In the genomic region with DNA sequence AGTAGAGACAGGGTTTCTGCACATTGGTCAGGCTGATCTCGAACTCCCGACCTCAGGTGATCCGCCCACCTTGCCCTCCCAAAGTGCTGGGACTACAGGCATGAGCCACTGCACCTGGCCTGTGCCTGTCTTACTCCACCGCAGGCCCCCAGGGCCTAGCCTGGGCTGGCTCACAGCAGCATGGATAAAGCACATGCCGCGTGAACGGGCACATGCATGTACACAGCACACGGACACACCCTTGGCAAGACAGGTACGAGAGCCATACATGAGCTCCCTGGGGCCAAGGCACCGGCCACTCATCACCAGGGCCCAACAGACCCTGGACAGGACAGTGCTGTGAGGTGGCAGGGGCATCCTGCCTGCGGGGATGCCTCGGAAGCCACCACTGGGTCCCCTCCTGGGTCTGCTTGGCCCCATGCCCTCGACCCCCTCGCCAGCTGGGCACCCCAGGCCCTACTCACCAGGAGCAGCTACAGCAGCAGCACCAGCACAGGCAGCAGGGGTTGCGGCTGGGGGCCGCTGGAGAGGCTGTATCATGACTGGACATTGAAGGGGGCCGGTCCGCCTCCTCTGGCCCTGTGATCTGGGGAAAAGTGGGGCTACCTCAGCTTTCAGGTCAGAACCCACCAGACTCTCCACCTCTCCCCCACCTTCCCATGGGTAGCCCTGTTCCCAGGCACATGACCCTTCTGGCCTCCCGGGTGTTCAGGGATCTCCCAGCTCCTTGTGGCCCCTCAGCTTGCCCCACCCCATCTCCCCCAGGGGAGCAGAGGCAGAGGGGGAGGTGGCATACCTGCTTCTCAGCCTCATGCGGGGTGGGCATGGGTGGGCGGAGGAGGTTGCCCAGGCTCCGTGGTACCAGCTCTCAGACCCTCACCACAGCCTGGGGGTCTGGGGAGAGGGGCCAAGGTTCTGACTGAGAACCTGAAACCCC, we compare ENCODE assay signal across 16 cellular contexts. TPM values are rescaled to one million over a fixed set of nuclear protein-coding genes. Genes with fewer than 3 reads are reported as not detected.
DNase-seq lines count a peak whose midpoint lies in the region; ATAC-seq and TF ChIP-seq lines count a peak whose summit lies in the region.
"Had no signal": no experiment of that assay in that cellular context is flagged by ENCODE, and none has a peak within 500 bp of the region (broad histone marks: within the 10 kb centered on the region; RNA-seq: fewer than 3 reads in every experiment).

No MANE protein-coding gene starts in this region.

- POLR2A ChIA-PET in activated CD4-positive, alpha-beta T cell treated with anti-CD3 and anti-CD28 coated beads, Interleukin-2, amount 10 ng/mL, durations not matched to agents 7 days and 5 days (lab: Charles Lee) = no interaction called here

- H3K36me3 ChIP-seq in duodenal mucosa (ENCODE audit: control insufficient read depth in 1 of 2, insufficient read depth in 2 of 2, low read length in 2 of 2) (peaks cover 0 to 10% of the 10 kb centered on the region in 2 donors), SJCRH30 (no peaks in the 10 kb centered on the region)

- no peak overlapping the region for H3K27ac ChIP-seq in duodenal mucosa (ENCODE audit: low read depth, low read length)
- H3K27ac ChIP-seq in SJCRH30 = no peak overlapping the region
- H3K27ac ChIP-seq: SK-N-MC had no signal

- H3K9ac ChIP-seq in duodenal mucosa (ENCODE audit: low read depth in 1 of 2, low read length in 2 of 2) = peak overlapping the region; percentile 14 to 25

- H3K36me3 Mint-ChIP-seq in activated CD4-positive, alpha-beta T cell treated with anti-CD3 and anti-CD28 coated beads, Interleukin-2, amount 10 ng/mL, durations not matched to agents 7 days and 5 days (ENCODE audit: low read depth) = peaks cover 44% of the 10 kb centered on the region
- peaks cover 37% of the 10 kb centered on the region for H3K36me3 Mint-ChIP-seq in stimulated activated memory B cell treated with anti-CD40 and anti-IgM and Interleukin-4, amounts not matched to agents 10 μg/mL and 1 μg/mL and 100 μg/mL, for 72 hours
- H3K36me3 Mint-ChIP-seq: activated naive CD4-positive, alpha-beta T cell treated with anti-CD3 and anti-CD28 coated beads, Interleukin-2, amount 50 U/mL, for 24 hours; type B pancreatic cell had no signal

- peak overlapping the region; percentile 79 for H3K4me3 ChIP-seq in NB4 (ENCODE audit: low read depth, low read length)
- H3K4me3 ChIP-seq in duodenal mucosa (ENCODE audit: low read depth in 1 of 2, low read length in 2 of 2) = peak overlapping the region in 1 of 2 donors; percentile 40
- no peak overlapping the region for H3K4me3 ChIP-seq in foreskin fibroblast (ENCODE audit: low read depth in 1 of 2, low read length in 2 of 2)
- no peak overlapping the region for H3K4me3 ChIP-seq in SJCRH30
- H3K4me3 ChIP-seq: K562, SK-N-MC had no signal

- peaks cover 42% of the 10 kb centered on the region for H3K4me1 Mint-ChIP-seq in activated CD4-positive, alpha-beta T cell treated with anti-CD3 and anti-CD28 coated beads, Interleukin-2, amount 10 ng/mL, durations not matched to agents 7 days and 5 days
- peaks cover 64% of the 10 kb centered on the region for H3K4me1 Mint-ChIP-seq in stimulated activated memory B cell treated with anti-CD40 and anti-IgM and Interleukin-4, amounts not matched to agents 10 μg/mL and 1 μg/mL and 100 μg/mL, for 72 hours

- TF ChIP-seq POLR2A in NB4 (IDR thresholded peaks at IDR 0.05; ENCODE audit: extremely low read depth, insufficient read length) = no peak

- H3K27me3 ChIP-seq in duodenal mucosa (ENCODE audit: control insufficient read depth in 1 of 2, insufficient read depth in 2 of 2, low read length in 2 of 2) (peaks cover 0 to 18% of the 10 kb centered on the region in 2 donors), SJCRH30 (peaks cover 6% of the 10 kb centered on the region)

- H3K9me3 ChIP-seq in duodenal mucosa (ENCODE audit: control insufficient read depth in 1 of 2, low read length in 2 of 2) (no peaks in the 10 kb centered on the region), SJCRH30 (replicated peaks) (no peaks in the 10 kb centered on the region)

- CTCF ChIA-PET in activated CD4-positive, alpha-beta T cell treated with anti-CD3 and anti-CD28 coated beads, Interleukin-2, amount 10 ng/mL, durations not matched to agents 7 days and 5 days (lab: Charles Lee) = interaction anchor here (0.6 to 5.1 kb wide), 7 partner anchors 9 to 121 kb away, joined by 3 to 30 read pairs (median 4); no protein-coding TSS in a partner anchor

- TF ChIP-seq CTCF in NB4 (IDR thresholded peaks at IDR 0.05; ENCODE audit: low read depth, low read length) = no peak
- no peak for TF ChIP-seq CTCF in foreskin fibroblast (IDR thresholded peaks at IDR 0.05; ENCODE audit: low read depth, low read length)

- no peak for DNase-seq in activated CD4-positive, alpha-beta T cell treated with anti-CD3 and anti-CD28 coated beads, Interleukin-2, amount 10 ng/mL, durations not matched to agents 7 days and 5 days
- DNase-seq in activated CD4-positive, alpha-beta T cell treated with anti-CD3 and anti-CD28 coated beads, Interleukin-2, amount 50 U/mL, for 4 hours = no peak
- DNase-seq in NB4 (ENCODE audit: low read depth) (no peak), foreskin fibroblast (no peak), dedifferentiated amniotic fluid mesenchymal stem cell (ENCODE audit: extremely low spot score) (no peak), SJCRH30 (no peak)
- DNase-seq: DMS153; H9; NCI-H187 treated with DMSO at 0.1 percent for 48 hours; NK-92 treated with Interleukin-12 subunit alpha and Interleukin-12 subunit beta, amount 100 ng/mL, for 24 hours had no signal

- no peak for ATAC-seq in stimulated activated memory B cell treated with anti-CD40 and anti-IgM and Interleukin-4, amounts not matched to agents 10 μg/mL and 1 μg/mL and 100 μg/mL, for 72 hours
- ATAC-seq: K562 had no signal

- H3K27me3 Mint-ChIP-seq in activated CD4-positive, alpha-beta T cell treated with anti-CD3 and anti-CD28 coated beads, Interleukin-2, amount 10 ng/mL, durations not matched to agents 7 days and 5 days = no peaks in the 10 kb centered on the region
- H3K27me3 Mint-ChIP-seq in stimulated activated memory B cell treated with anti-CD40 and anti-IgM and Interleukin-4, amounts not matched to agents 10 μg/mL and 1 μg/mL and 100 μg/mL, for 72 hours = no peaks in the 10 kb centered on the region
- H3K27me3 Mint-ChIP-seq: activated naive CD4-positive, alpha-beta T cell treated with anti-CD3 and anti-CD28 coated beads, Interleukin-2, amount 50 U/mL, for 24 hours had no signal

- H3K9me3 Mint-ChIP-seq in activated CD4-positive, alpha-beta T cell treated with anti-CD3 and anti-CD28 coated beads, Interleukin-2, amount 10 ng/mL, durations not matched to agents 7 days and 5 days = no peaks in the 10 kb centered on the region
- H3K9me3 Mint-ChIP-seq in stimulated activated memory B cell treated with anti-CD40 and anti-IgM and Interleukin-4, amounts not matched to agents 10 μg/mL and 1 μg/mL and 100 μg/mL, for 72 hours = no peaks in the 10 kb centered on the region
- H3K9me3 Mint-ChIP-seq: activated naive CD4-positive, alpha-beta T cell treated with anti-CD3 and anti-CD28 coated beads, Interleukin-2, amount 50 U/mL, for 24 hours; H9; type B pancreatic cell had no signal

- peak overlapping the region; percentile 90 for H3K4me3 Mint-ChIP-seq in activated CD4-positive, alpha-beta T cell treated with anti-CD3 and anti-CD28 coated beads, Interleukin-2, amount 10 ng/mL, durations not matched to agents 7 days and 5 days
- peak overlapping the region; percentile 97 for H3K4me3 Mint-ChIP-seq in stimulated activated memory B cell treated with anti-CD40 and anti-IgM and Interleukin-4, amounts not matched to agents 10 μg/mL and 1 μg/mL and 100 μg/mL, for 72 hours
- H3K4me3 Mint-ChIP-seq: H9, type B pancreatic cell had no signal

- peaks cover 8 to 22% of the 10 kb centered on the region in 2 donors for H3K4me1 ChIP-seq in duodenal mucosa (ENCODE audit: control insufficient read depth in 1 of 2, insufficient read depth in 2 of 2, low read length in 2 of 2)
- peaks cover 14% of the 10 kb centered on the region for H3K4me1 ChIP-seq in SJCRH30

- H3K27ac Mint-ChIP-seq in activated CD4-positive, alpha-beta T cell treated with anti-CD3 and anti-CD28 coated beads, Interleukin-2, amount 10 ng/mL, durations not matched to agents 7 days and 5 days = peak overlapping the region; percentile 31
- peak overlapping the region; percentile 96 for H3K27ac Mint-ChIP-seq in stimulated activated memory B cell treated with anti-CD40 and anti-IgM and Interleukin-4, amounts not matched to agents 10 μg/mL and 1 μg/mL and 100 μg/mL, for 72 hours
- H3K27ac Mint-ChIP-seq: H9, type B pancreatic cell had no signal

RNA-seq across cellular contexts. Expression of a gene that starts 3.0 kb away (rescaled TPM):
- 100 to 1,000 TPM; 105 to 107 TPM for total RNA-seq in activated CD4-positive, alpha-beta T cell treated with anti-CD3 and anti-CD28 coated beads, Interleukin-2, amount 10 ng/mL, durations not matched to agents 7 days and 5 days
- total RNA-seq in SJCRH30 (2014; rRNA removed; shearing (Covaris generic)) = 17.2 and 18.8 TPM in 2 replicates

RNA-seq across cellular contexts. Expression of a gene that starts 3.6 kb away (rescaled TPM):
- 1 to 10 TPM; 1.6 TPM for total RNA-seq in activated CD4-positive, alpha-beta T cell treated with anti-CD3 and anti-CD28 coated beads, Interleukin-2, amount 10 ng/mL, durations not matched to agents 7 days and 5 days
- total RNA-seq in SJCRH30 (2014; rRNA removed; shearing (Covaris generic)) = 0.28 and 0.43 TPM in 2 replicates

RNA-seq across cellular contexts. Expression of a gene that starts 7.9 kb away (rescaled TPM):
- under 1 TPM; 0.44 to 0.89 TPM for total RNA-seq in activated CD4-positive, alpha-beta T cell treated with anti-CD3 and anti-CD28 coated beads, Interleukin-2, amount 10 ng/mL, durations not matched to agents 7 days and 5 days
- not detected in 2 replicates for total RNA-seq in SJCRH30 (2014; rRNA removed; shearing (Covaris generic))
- total RNA-seq: K562 had no signal

RNA-seq across cellular contexts. Expression of a gene that starts 13.3 kb away (rescaled TPM):
- 10 to 100 TPM; 47.6 to 57.9 TPM for total RNA-seq in activated CD4-positive, alpha-beta T cell treated with anti-CD3 and anti-CD28 coated beads, Interleukin-2, amount 10 ng/mL, durations not matched to agents 7 days and 5 days
- total RNA-seq in SJCRH30 (2014; rRNA removed; shearing (Covaris generic)) = 12.6 and 16.9 TPM in 2 replicates

RNA-seq across cellular contexts. Expression of a gene that starts 26.9 kb away (rescaled TPM):
- under 1 TPM; 0.10 to 0.15 TPM for total RNA-seq in activated CD4-positive, alpha-beta T cell treated with anti-CD3 and anti-CD28 coated beads, Interleukin-2, amount 10 ng/mL, durations not matched to agents 7 days and 5 days
- 0.13 and 0.14 TPM in 2 replicates for total RNA-seq in SJCRH30 (2014; rRNA removed; shearing (Covaris generic))
